Comparison of ENCODE assay signal across 38 cellular contexts in genomic region chr9:73204910-73205309, GRCh38.
"Had no signal": no experiment of that assay in that cellular context is flagged by ENCODE, and none has a peak within 500 bp of the region (broad histone marks: within the 10 kb centered on the region; RNA-seq: fewer than 3 reads in every experiment).

No MANE protein-coding gene starts in this region.

- H3K27me3 ChIP-seq: ascending aorta, cardiac muscle cell had no signal

- H3K27ac ChIP-seq: ascending aorta, cardiac muscle cell, VCaP had no signal

- H3K4me1 ChIP-seq: ascending aorta had no signal

- H3K36me3 Mint-ChIP-seq: activated naive CD4-positive, alpha-beta T cell treated with anti-CD3 and anti-CD28 coated beads, Interleukin-2, amount 10 ng/mL, durations not matched to agents 7 days and 5 days; activated naive CD4-positive, alpha-beta T cell treated with anti-CD3 and anti-CD28 coated beads, Interleukin-2, amount 50 U/mL, for 24 hours; activated naive CD8-positive, alpha-beta T cell; activated naive CD8-positive, alpha-beta T cell treated with anti-CD3 and anti-CD28 coated beads, Interleukin-2, amount 10 ng/mL, durations not matched to agents 7 days and 5 days; brain had no signal

- FAIRE-seq: bronchial epithelial cell, TTC549 had no signal

- H3K9me3 Mint-ChIP-seq: activated B cell treated with CpG ODN at 0.5 μM for 24 hours; activated CD4-positive, alpha-beta memory T cell treated with anti-CD3 and anti-CD28 coated beads, Interleukin-2, amount 10 ng/mL, durations not matched to agents 7 days and 5 days; activated CD4-positive, alpha-beta T cell treated with anti-CD3 and anti-CD28 coated beads, Interleukin-2, amount 10 ng/mL, durations not matched to agents 24 days and 14 days; activated naive CD4-positive, alpha-beta T cell treated with anti-CD3 and anti-CD28 coated beads, Interleukin-2, amount 10 ng/mL, durations not matched to agents 7 days and 5 days; activated naive CD4-positive, alpha-beta T cell treated with anti-CD3 and anti-CD28 coated beads, Interleukin-2, amount 50 U/mL, for 24 hours; activated naive CD8-positive, alpha-beta T cell treated with anti-CD3 and anti-CD28 coated beads, Interleukin-2, amount 10 ng/mL, durations not matched to agents 7 days and 5 days; activated naive CD8-positive, alpha-beta T cell treated with anti-CD3 and anti-CD28 coated beads, Interleukin-2, amount 50 U/mL, for 24 hours; activated T-cell treated with anti-CD3 and anti-CD28 coated beads, Interleukin-2, amount 50 U/mL, for 4 hours; activated T-cell treated with anti-CD3 and anti-CD28 coated beads, Interleukin-2, amount 50 U/mL, for 72 hours; activated T-helper 1 cell treated with anti-CD3 and anti-CD28 coated beads, Interleukin-12 subunit alpha, Interleukin-12 subunit beta, Interleukin-2, Interleukin-4 antibody, amounts not matched to agents 30 ng/mL and 10 ng/mL and 1 ng/mL, durations not matched to agents 14 hours and 24 hours and 36 hours; activated T-helper 17 cell treated with anti-CD3 and anti-CD28 coated beads, Interleukin-2, amount 50 U/mL, for 72 hours; brain; central memory CD8-positive, alpha-beta T cell; T-helper 1 cell treated with Interleukin-12 subunit alpha and Interleukin-12 subunit beta and Interleukin-4 antibody, amounts not matched to agents 30 μg/mL and 1 μg/mL, for 36 hours; T-helper 2 cell treated with Interferon-gamma antibody and Interleukin-4, amounts not matched to agents 5 μg/mL and 100 μg/mL, for 36 hours had no signal

- ATAC-seq: activated CD8-positive, alpha-beta T cell treated with anti-CD3 and anti-CD28 coated beads, Interleukin-2, amount 10 ng/mL, durations not matched to agents 7 days and 5 days; activated naive CD8-positive, alpha-beta T cell treated with anti-CD3 and anti-CD28 coated beads, Interleukin-2, amount 50 U/mL, for 24 hours; activated T-cell treated with anti-CD3 and anti-CD28 coated beads, Interleukin-2, amount 50 U/mL, for 4 hours; activated T-cell treated with anti-CD3 and anti-CD28 coated beads, Interleukin-2, amount 50 U/mL, for 72 hours; activated T-helper 17 cell treated with anti-CD3 and anti-CD28 coated beads, Interleukin-2, amount 50 U/mL, for 72 hours had no signal

- H3K27ac Mint-ChIP-seq: activated B cell treated with CpG ODN at 0.5 μM for 24 hours; activated CD4-positive, alpha-beta memory T cell treated with anti-CD3 and anti-CD28 coated beads, Interleukin-2, amount 10 ng/mL, durations not matched to agents 7 days and 5 days; activated CD4-positive, alpha-beta T cell treated with anti-CD3 and anti-CD28 coated beads, Interleukin-2, amount 10 ng/mL, durations not matched to agents 24 days and 14 days; activated CD8-positive, alpha-beta T cell treated with anti-CD3 and anti-CD28 coated beads, Interleukin-2, amount 10 ng/mL, durations not matched to agents 7 days and 5 days; activated naive CD4-positive, alpha-beta T cell treated with anti-CD3 and anti-CD28 coated beads, Interleukin-2, amount 10 ng/mL, durations not matched to agents 7 days and 5 days; activated naive CD4-positive, alpha-beta T cell treated with anti-CD3 and anti-CD28 coated beads, Interleukin-2, amount 50 U/mL, for 24 hours; activated naive CD8-positive, alpha-beta T cell; activated naive CD8-positive, alpha-beta T cell treated with anti-CD3 and anti-CD28 coated beads, Interleukin-2, amount 10 ng/mL, durations not matched to agents 7 days and 5 days; activated naive CD8-positive, alpha-beta T cell treated with anti-CD3 and anti-CD28 coated beads, Interleukin-2, amount 50 U/mL, for 24 hours; activated T-cell treated with anti-CD3 and anti-CD28 coated beads, Interleukin-2, amount 50 U/mL, for 72 hours; activated T-helper 1 cell treated with anti-CD3 and anti-CD28 coated beads, Interleukin-12 subunit alpha, Interleukin-12 subunit beta, Interleukin-2, Interleukin-4 antibody, amounts not matched to agents 30 ng/mL and 10 ng/mL and 1 ng/mL, durations not matched to agents 14 hours and 24 hours and 36 hours; activated T-helper 17 cell treated with anti-CD3 and anti-CD28 coated beads, Interleukin-2, amount 50 U/mL, for 72 hours; brain; T-helper 1 cell treated with Interleukin-12 subunit alpha and Interleukin-12 subunit beta and Interleukin-4 antibody, amounts not matched to agents 30 μg/mL and 1 μg/mL, for 36 hours; T-helper 2 cell treated with Interferon-gamma antibody and Interleukin-4, amounts not matched to agents 5 μg/mL and 100 μg/mL, for 36 hours had no signal

- H3K27me3 Mint-ChIP-seq: activated B cell treated with CpG ODN at 0.5 μM for 24 hours; activated naive CD8-positive, alpha-beta T cell treated with anti-CD3 and anti-CD28 coated beads, Interleukin-2, amount 10 ng/mL, durations not matched to agents 7 days and 5 days; brain had no signal

- H3K36me3 ChIP-seq: ascending aorta, cardiac muscle cell had no signal

- H3K9me3 ChIP-seq: ascending aorta had no signal

- H3K4me3 Mint-ChIP-seq: activated B cell treated with CpG ODN at 0.5 μM for 24 hours; activated CD4-positive, alpha-beta memory T cell treated with anti-CD3 and anti-CD28 coated beads, Interleukin-2, amount 10 ng/mL, durations not matched to agents 7 days and 5 days; activated CD4-positive, alpha-beta T cell treated with anti-CD3 and anti-CD28 coated beads, Interleukin-2, amount 10 ng/mL, durations not matched to agents 24 days and 14 days; activated CD8-positive, alpha-beta T cell treated with anti-CD3 and anti-CD28 coated beads, Interleukin-2, amount 10 ng/mL, durations not matched to agents 7 days and 5 days; activated naive CD4-positive, alpha-beta T cell treated with anti-CD3 and anti-CD28 coated beads, Interleukin-2, amount 10 ng/mL, durations not matched to agents 7 days and 5 days; activated naive CD4-positive, alpha-beta T cell treated with anti-CD3 and anti-CD28 coated beads, Interleukin-2, amount 50 U/mL, for 24 hours; activated naive CD8-positive, alpha-beta T cell; activated naive CD8-positive, alpha-beta T cell treated with anti-CD3 and anti-CD28 coated beads, Interleukin-2, amount 10 ng/mL, durations not matched to agents 7 days and 5 days; activated naive CD8-positive, alpha-beta T cell treated with anti-CD3 and anti-CD28 coated beads, Interleukin-2, amount 50 U/mL, for 24 hours; activated T-cell treated with anti-CD3 and anti-CD28 coated beads, Interleukin-2, amount 50 U/mL, for 4 hours; activated T-cell treated with anti-CD3 and anti-CD28 coated beads, Interleukin-2, amount 50 U/mL, for 72 hours; activated T-helper 1 cell treated with anti-CD3 and anti-CD28 coated beads, Interleukin-12 subunit alpha, Interleukin-12 subunit beta, Interleukin-2, Interleukin-4 antibody, amounts not matched to agents 30 ng/mL and 10 ng/mL and 1 ng/mL, durations not matched to agents 14 hours and 24 hours and 36 hours; activated T-helper 17 cell treated with anti-CD3 and anti-CD28 coated beads, Interleukin-2, amount 50 U/mL, for 72 hours; brain; central memory CD8-positive, alpha-beta T cell; T-helper 1 cell treated with Interleukin-12 subunit alpha and Interleukin-12 subunit beta and Interleukin-4 antibody, amounts not matched to agents 30 μg/mL and 1 μg/mL, for 36 hours; T-helper 2 cell treated with Interferon-gamma antibody and Interleukin-4, amounts not matched to agents 5 μg/mL and 100 μg/mL, for 36 hours had no signal

- DNase-seq: activated B cell treated with CpG ODN at 0.5 μM for 24 hours; activated CD4-positive, alpha-beta memory T cell treated with anti-CD3 and anti-CD28 coated beads, Interleukin-2, amount 10 ng/mL, durations not matched to agents 7 days and 5 days; activated CD4-positive, alpha-beta T cell treated with anti-CD3 and anti-CD28 coated beads for 4 hours; activated CD4-positive, alpha-beta T cell treated with anti-CD3 and anti-CD28 coated beads, Interleukin-2, amount 10 ng/mL, durations not matched to agents 24 days and 14 days; activated CD4-positive, alpha-beta T cell treated with anti-CD3 and anti-CD28 coated beads, Interleukin-2, amount 50 U/mL, for 48 hours; activated CD4-positive, CD25-positive, alpha-beta regulatory T cell treated with anti-CD3 and anti-CD28 coated beads, Interleukin-2, amount 50 U/mL, for 72 hours; activated CD8-positive, alpha-beta memory T cell treated with anti-CD3 and anti-CD28 coated beads for 24 hours; activated CD8-positive, alpha-beta memory T cell treated with anti-CD3 and anti-CD28 coated beads, Interleukin-2, amount 50 U/mL, for 4 hours; activated CD8-positive, alpha-beta T cell treated with anti-CD3 and anti-CD28 coated beads, Interleukin-2, amount 10 ng/mL, durations not matched to agents 7 days and 5 days; activated effector memory CD4-positive, alpha-beta T cell treated with anti-CD3 and anti-CD28 coated beads, Interleukin-2, amount 50 U/mL, for 16 hours; activated naive CD4-positive, alpha-beta T cell treated with anti-CD3 and anti-CD28 coated beads, Interleukin-2, amount 10 ng/mL, durations not matched to agents 7 days and 5 days; activated naive CD4-positive, alpha-beta T cell treated with Interleukin-2 at 50 U/mL for 16 hours; activated naive CD8-positive, alpha-beta T cell treated with anti-CD3 and anti-CD28 coated beads, Interleukin-2, amount 10 ng/mL, durations not matched to agents 7 days and 5 days; activated naive CD8-positive, alpha-beta T cell treated with anti-CD3 and anti-CD28 coated beads, Interleukin-2, amount 50 U/mL, for 24 hours; activated T-cell treated with anti-CD3 and anti-CD28 coated beads for 4 hours; activated T-cell treated with anti-CD3 and anti-CD28 coated beads, Interleukin-2, amount 50 U/mL, for 1 hour; activated T-cell treated with anti-CD3 and anti-CD28 coated beads, Interleukin-2, amount 50 U/mL, for 4 hours; activated T-cell treated with anti-CD3 and anti-CD28 coated beads, Interleukin-2, amount 50 U/mL, for 72 hours; amygdala; anterior cingulate cortex; caudate nucleus; cerebellar nuclear complex; T-helper 1 cell; T-helper 2 cell; T-helper 9 cell had no signal

- H3K4me3 ChIP-seq: ascending aorta, cardiac muscle cell had no signal

- H3K4me1 Mint-ChIP-seq: activated B cell treated with CpG ODN at 0.5 μM for 24 hours; activated CD4-positive, alpha-beta T cell treated with anti-CD3 and anti-CD28 coated beads, Interleukin-2, amount 10 ng/mL, durations not matched to agents 24 days and 14 days; activated naive CD4-positive, alpha-beta T cell treated with anti-CD3 and anti-CD28 coated beads, Interleukin-2, amount 10 ng/mL, durations not matched to agents 7 days and 5 days; activated naive CD4-positive, alpha-beta T cell treated with anti-CD3 and anti-CD28 coated beads, Interleukin-2, amount 50 U/mL, for 24 hours; activated naive CD8-positive, alpha-beta T cell treated with anti-CD3 and anti-CD28 coated beads, Interleukin-2, amount 10 ng/mL, durations not matched to agents 7 days and 5 days; activated naive CD8-positive, alpha-beta T cell treated with anti-CD3 and anti-CD28 coated beads, Interleukin-2, amount 50 U/mL, for 24 hours; activated T-helper 17 cell treated with anti-CD3 and anti-CD28 coated beads, Interleukin-2, amount 50 U/mL, for 72 hours; central memory CD8-positive, alpha-beta T cell had no signal
